9 cellular contexts compared by ENCODE assay signal in genomic region chr6:89034586-89035251, GRCh38. TPM values are rescaled to one million over a fixed set of nuclear protein-coding genes. Genes with fewer than 3 reads are reported as not detected.
DNase-seq lines count a peak whose midpoint lies in the region; ATAC-seq and TF ChIP-seq lines count a peak whose summit lies in the region.
"Had no signal": no experiment of that assay in that cellular context is flagged by ENCODE, and none has a peak within 500 bp of the region (broad histone marks: within the 10 kb centered on the region; RNA-seq: fewer than 3 reads in every experiment).

No MANE protein-coding gene starts in this region.

- H3K4me3 ChIP-seq in fibroblast of villous mesenchyme (ENCODE audit: low read depth, low read length), result peak overlapping the region; percentile 16

- H3K36me3 Mint-ChIP-seq in activated CD4-positive, alpha-beta T cell treated with anti-CD3 and anti-CD28 coated beads for 36 hours (ENCODE audit: low read depth), result peaks cover 6% of the 10 kb centered on the region

- H3K27ac Mint-ChIP-seq in activated CD4-positive, alpha-beta T cell treated with anti-CD3 and anti-CD28 coated beads for 36 hours, result no peak overlapping the region

- no peaks in the 10 kb centered on the region for H3K27me3 Mint-ChIP-seq in activated CD4-positive, alpha-beta T cell treated with anti-CD3 and anti-CD28 coated beads for 36 hours

- CTCF ChIA-PET in activated CD4-positive, alpha-beta T cell treated with anti-CD3 and anti-CD28 coated beads for 36 hours (lab: Charles Lee), result interaction anchor here (0.7 kb wide), 1 partner anchor 67 kb away, joined by 3 read pairs; no protein-coding TSS in a partner anchor

- DNase-seq in ELR (ENCODE audit: low read depth), result peak; percentile 56
- peak; percentile 90 for DNase-seq in SIG-M5 (lab: John Stamatoyannopoulos, UW)
- peak; percentile 89 for DNase-seq in fibroblast of villous mesenchyme (ENCODE audit: low read depth)
- peak; percentile 91 for DNase-seq in renal cortical epithelial cell (ENCODE audit: low read depth)
- no peak for DNase-seq in activated CD4-positive, alpha-beta T cell treated with anti-CD3 and anti-CD28 coated beads for 36 hours
- no peak for DNase-seq in NCI-H526 treated with DMSO at 0.1 percent for 48 hours (lab: John Stamatoyannopoulos, UW)
- DNase-seq: NCI-H82 had no signal

- POLR2A ChIA-PET in activated CD4-positive, alpha-beta T cell treated with anti-CD3 and anti-CD28 coated beads for 36 hours (lab: Charles Lee), result no interaction called here

- peaks cover 12% of the 10 kb centered on the region for H3K9me3 Mint-ChIP-seq in activated CD4-positive, alpha-beta T cell treated with anti-CD3 and anti-CD28 coated beads for 36 hours (ENCODE audit: low read depth)

- no peaks in the 10 kb centered on the region for H3K4me1 Mint-ChIP-seq in activated CD4-positive, alpha-beta T cell treated with anti-CD3 and anti-CD28 coated beads for 36 hours

- H3K4me3 Mint-ChIP-seq in activated CD4-positive, alpha-beta T cell treated with anti-CD3 and anti-CD28 coated beads for 36 hours, result no peak overlapping the region

- intact Hi-C loops in activated CD4-positive, alpha-beta T cell treated with anti-CD3 and anti-CD28 coated beads for 36 hours (cut with DNase I, micrococcal nuclease), result no loop called here

- ATAC-seq in activated CD4-positive, alpha-beta T cell treated with anti-CD3 and anti-CD28 coated beads for 36 hours, result no peak
- ATAC-seq in HG03342 (IDR thresholded peaks at IDR 0.05; ENCODE audit: unreplicated experiment) (no peak), HG02623 (IDR thresholded peaks at IDR 0.05; ENCODE audit: unreplicated experiment) (no peak)

- TF ChIP-seq CTCF in fibroblast of villous mesenchyme (IDR thresholded peaks at IDR 0.05; ENCODE audit: insufficient read depth, low read depth, low read length), result no peak

RNA-seq across cellular contexts. Expression of gene PNRC1, which starts 45.8 kb away (rescaled TPM):
- total RNA-seq in fibroblast of villous mesenchyme, result 38.7 and 46.2 TPM in 2 replicates
- total RNA-seq in renal cortical epithelial cell, result 35.3 and 110 TPM in 2 replicates
- total RNA-seq in activated CD4-positive, alpha-beta T cell treated with anti-CD3 and anti-CD28 coated beads for 36 hours, result 10 to 100 TPM; 85.6 to 93.7 TPM

Comparison
In these comparisons a context has a peak if more than half of its experiments do, and no peak if none do; other contexts are left out.
1. DNase-seq: peak in ELR (single experiment), SIG-M5 (single experiment), fibroblast of villous mesenchyme (single experiment) and renal cortical epithelial cell (single experiment); none in activated CD4-positive, alpha-beta T cell treated with anti-CD3 and anti-CD28 coated beads for 36 hours (single experiment) and NCI-H526 treated with DMSO at 0.1 percent for 48 hours (single experiment).